21 cellular contexts compared by ENCODE assay signal in genomic region chr18:74825460-74825859, GRCh38.
DNase-seq lines count a peak whose midpoint lies in the region; ATAC-seq and TF ChIP-seq lines count a peak whose summit lies in the region.
"Had no signal": no experiment of that assay in that cellular context is flagged by ENCODE, and none has a peak within 500 bp of the region (broad histone marks: within the 10 kb centered on the region; RNA-seq: fewer than 3 reads in every experiment).

No MANE protein-coding gene starts in this region.

- ATAC-seq in GM18511 (IDR thresholded peaks at IDR 0.05; ENCODE audit: unreplicated experiment) (peak; percentile 52), GM19324 (IDR thresholded peaks at IDR 0.05; ENCODE audit: low FRiP score, unreplicated experiment) (peak; percentile 48), HG02798 (IDR thresholded peaks at IDR 0.05; ENCODE audit: poor library complexity, unreplicated experiment) (peak; percentile 49), HG02571 (IDR thresholded peaks at IDR 0.05; ENCODE audit: unreplicated experiment) (no peak), GM21717 (IDR thresholded peaks at IDR 0.05; ENCODE audit: unreplicated experiment) (no peak)
- ATAC-seq: A549, GM23338, HepG2 had no signal

- no peaks in the 10 kb centered on the region for H4K20me1 ChIP-seq in MM.1S (ENCODE audit: insufficient read depth, low read length)

- H3K36me3 ChIP-seq in MM.1S (replicated peaks; ENCODE audit: insufficient read depth, low read length) = no peaks in the 10 kb centered on the region

- H3K9ac ChIP-seq in MM.1S (ENCODE audit: low read length) = no peak overlapping the region

- H3K4me1 ChIP-seq in MM.1S (ENCODE audit: low read length) = 0 out of 2 replicates have a peak, but pooled peaks cover 12% of the 10 kb centered on the region
- H3K4me1 ChIP-seq: A549 had no signal

- H3K27ac ChIP-seq in MM.1S (ENCODE audit: low read length) (no peak overlapping the region), dorsolateral prefrontal cortex (no peak overlapping the region)
- H3K27ac ChIP-seq: 22Rv1, A549, C4-2B had no signal

- no peak for DNase-seq in MM.1S
- no peak for DNase-seq in dorsolateral prefrontal cortex
- no peak for DNase-seq in HUDEP-2 (lab: John Stamatoyannopoulos, UW; ENCODE audit: unreplicated experiment in 76 of 76)
- DNase-seq: AML-193; CD4-positive, alpha-beta T cell; DMS153; DMS79; GDM1; HCEC 1CT; Karpas-422; KBM-7 had no signal

- H3K9me3 ChIP-seq in MM.1S (replicated peaks; ENCODE audit: insufficient read depth, low read length) = no peaks in the 10 kb centered on the region
- H3K9me3 ChIP-seq: A549 had no signal

- no peaks in the 10 kb centered on the region for H3K79me2 ChIP-seq in MM.1S (ENCODE audit: low read length)

- no peak for TF ChIP-seq CTCF in MM.1S (IDR thresholded peaks at IDR 0.05; ENCODE audit: low read length)
- TF ChIP-seq CTCF in dorsolateral prefrontal cortex (IDR thresholded peaks at IDR 0.05 in 54 of 56, conservative IDR thresholded peaks at IDR 0.05 in 2 of 56; ENCODE audit: low read depth in 1 of 56, partially characterized antibody in 56 of 56) = no peak

- H3K9me2 ChIP-seq in MM.1S (replicated peaks; ENCODE audit: insufficient read depth, low read length) = no peaks in the 10 kb centered on the region; the same call in 1 of the 2 replicates

- H3K4me3 ChIP-seq in MM.1S (ENCODE audit: low read length) (no peak overlapping the region), dorsolateral prefrontal cortex (no peak overlapping the region)
- H3K4me3 ChIP-seq: A549, GM23338 had no signal

- intact Hi-C loops in dorsolateral prefrontal cortex (cut with DNase I) = no loop called here

- H3K27me3 ChIP-seq in MM.1S (replicated peaks; ENCODE audit: insufficient read depth, low read length) = no peaks in the 10 kb centered on the region
- no peaks in the 10 kb centered on the region for H3K27me3 ChIP-seq in dorsolateral prefrontal cortex

- H2AFZ ChIP-seq in MM.1S (ENCODE audit: low read length) = no peak overlapping the region
- H2AFZ ChIP-seq: GM23338 had no signal

- peak overlapping the region; percentile 2; the same call in 1 of the 2 replicates for H3K4me2 ChIP-seq in MM.1S (ENCODE audit: low read depth, low read length)
- H3K4me2 ChIP-seq: A549, GM23338 had no signal

- H3F3A ChIP-seq in MM.1S (ENCODE audit: insufficient read depth, low read length) = no peaks in the 10 kb centered on the region

Comparison
In these comparisons a context has a peak if more than half of its experiments do, and no peak if none do; other contexts are left out.
1. ATAC-seq: peak in GM18511 (single experiment), GM19324 (single experiment) and HG02798 (single experiment); none in HG02571 (single experiment) and GM21717 (single experiment).